Comparison of ENCODE assay signal across 10 cellular contexts in the genomic region with DNA sequence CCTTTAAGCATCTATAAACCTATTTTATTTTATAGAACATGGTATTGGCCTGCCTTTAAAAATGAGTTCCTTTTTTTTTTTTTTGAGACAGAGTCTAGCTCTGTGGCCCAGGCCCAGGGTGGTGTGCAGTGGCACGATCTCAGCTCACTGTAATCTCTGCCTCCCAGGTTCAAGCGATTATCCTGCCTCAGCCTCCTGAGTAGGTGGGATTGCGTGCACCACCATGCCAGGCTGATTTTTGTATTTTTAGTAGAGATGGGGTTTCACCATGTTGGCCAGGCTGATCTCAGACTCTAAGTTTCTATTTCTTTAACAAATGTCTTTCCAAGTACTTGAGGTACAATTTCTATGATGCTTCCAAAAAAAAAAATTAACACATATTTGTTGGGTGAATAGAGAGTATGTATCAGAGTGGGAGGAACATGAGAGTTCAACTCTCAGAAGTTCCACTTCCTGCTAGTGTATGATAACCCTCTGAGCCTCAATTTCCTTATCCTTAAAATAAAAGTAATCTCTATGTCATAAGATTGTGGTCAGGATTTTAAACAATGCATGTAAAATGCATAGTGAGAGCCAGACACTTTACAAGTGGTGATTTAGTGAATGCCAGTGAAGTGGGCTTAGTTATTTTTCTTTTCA.
DNase-seq lines count a peak whose midpoint lies in the region; ATAC-seq and TF ChIP-seq lines count a peak whose summit lies in the region.
"Had no signal": no experiment of that assay in that cellular context is flagged by ENCODE, and none has a peak within 500 bp of the region (broad histone marks: within the 10 kb centered on the region; RNA-seq: fewer than 3 reads in every experiment).

No MANE protein-coding gene starts in this region.

- no peak for TF ChIP-seq CTCF in CD8-positive, alpha-beta T cell (IDR thresholded peaks at IDR 0.05)
- TF ChIP-seq CTCF in right atrium auricular region (IDR thresholded peaks at IDR 0.05) (no peak), WTC11 (IDR thresholded peaks at IDR 0.05) (no peak)

- H3K27ac Mint-ChIP-seq in CD8-positive, alpha-beta T cell, result peak overlapping the region; percentile 91
- H3K27ac Mint-ChIP-seq in activated T-helper 17 cell treated with anti-CD3 and anti-CD28 coated beads, Interleukin-2, amount 50 U/mL, for 72 hours, result peak overlapping the region; percentile 95
- H3K27ac Mint-ChIP-seq in WTC11, result no peak overlapping the region

- peaks cover 54% of the 10 kb centered on the region for H3K4me1 ChIP-seq in CD8-positive, alpha-beta T cell (ENCODE audit: insufficient read depth, low read length)
- no peaks in the 10 kb centered on the region for H3K4me1 ChIP-seq in right atrium auricular region

- POLR2A ChIA-PET in CD8-positive, alpha-beta T cell (lab: Charles Lee), result no interaction called here
- POLR2A ChIA-PET in WTC11 (lab: Charles Lee), result no interaction called here

- peak; percentile 54 for ATAC-seq in CD8-positive, alpha-beta T cell
- ATAC-seq in activated T-helper 17 cell treated with anti-CD3 and anti-CD28 coated beads, Interleukin-2, amount 50 U/mL, for 72 hours (replicated peaks), result peak; percentile 94
- no peak for ATAC-seq in HG03039 (IDR thresholded peaks at IDR 0.05; ENCODE audit: unreplicated experiment)
- no peak for ATAC-seq in WTC11

- no peaks in the 10 kb centered on the region for H3K27me3 ChIP-seq in CD8-positive, alpha-beta T cell (ENCODE audit: insufficient read depth, low read length)
- H3K27me3 ChIP-seq in right atrium auricular region, result no peaks in the 10 kb centered on the region

- peaks cover 10% of the 10 kb centered on the region for H3K36me3 Mint-ChIP-seq in CD8-positive, alpha-beta T cell
- H3K36me3 Mint-ChIP-seq in activated T-helper 17 cell treated with anti-CD3 and anti-CD28 coated beads, Interleukin-2, amount 50 U/mL, for 72 hours (ENCODE audit: low read depth), result peaks cover 15% of the 10 kb centered on the region
- H3K36me3 Mint-ChIP-seq in WTC11, result no peaks in the 10 kb centered on the region

- H3K27me3 Mint-ChIP-seq in CD8-positive, alpha-beta T cell (ENCODE audit: low read depth), result no peaks in the 10 kb centered on the region
- H3K27me3 Mint-ChIP-seq in activated T-helper 17 cell treated with anti-CD3 and anti-CD28 coated beads, Interleukin-2, amount 50 U/mL, for 72 hours, result no peaks in the 10 kb centered on the region
- no peaks in the 10 kb centered on the region for H3K27me3 Mint-ChIP-seq in WTC11 (ENCODE audit: low read depth)

- H3K27ac ChIP-seq in CD8-positive, alpha-beta T cell (ENCODE audit: low read depth, low read length), result no peak overlapping the region
- no peak overlapping the region for H3K27ac ChIP-seq in right atrium auricular region

- no peaks in the 10 kb centered on the region for H3K36me3 ChIP-seq in CD8-positive, alpha-beta T cell (ENCODE audit: insufficient read depth, low read length)
- no peaks in the 10 kb centered on the region for H3K36me3 ChIP-seq in right atrium auricular region

- peaks cover 66% of the 10 kb centered on the region for H3K4me1 Mint-ChIP-seq in CD8-positive, alpha-beta T cell (ENCODE audit: low read depth)
- H3K4me1 Mint-ChIP-seq in activated T-helper 17 cell treated with anti-CD3 and anti-CD28 coated beads, Interleukin-2, amount 50 U/mL, for 72 hours, result peaks cover 20% of the 10 kb centered on the region
- no peaks in the 10 kb centered on the region for H3K4me1 Mint-ChIP-seq in WTC11

- CTCF ChIA-PET in CD8-positive, alpha-beta T cell (lab: Charles Lee), result interaction anchor here (1.5 kb wide), 1 partner anchor 157 kb away, joined by 3 read pairs; no protein-coding TSS in a partner anchor
- CTCF ChIA-PET in WTC11 (lab: Charles Lee), result no interaction called here

- peak overlapping the region; percentile 39 for H3K4me3 Mint-ChIP-seq in CD8-positive, alpha-beta T cell
- peak overlapping the region; percentile 57 for H3K4me3 Mint-ChIP-seq in activated T-helper 17 cell treated with anti-CD3 and anti-CD28 coated beads, Interleukin-2, amount 50 U/mL, for 72 hours
- H3K4me3 Mint-ChIP-seq in WTC11, result no peak overlapping the region

- DNase-seq in CD8-positive, alpha-beta T cell, result no peak
- DNase-seq in NCI-H226, result peak; percentile 78
- DNase-seq in pulmonary artery endothelial cell (ENCODE audit: low read depth, low spot score), result peak; percentile 59
- no peak for DNase-seq in SKM-1 treated with dmso at 0.1 percent for 144 hours (lab: John Stamatoyannopoulos, UW; ENCODE audit: unreplicated experiment)
- no peak for DNase-seq in right atrium auricular region (ENCODE audit: low spot score)
- no peak for DNase-seq in WTC11 (ENCODE audit: low spot score)
- DNase-seq: central memory CD4-positive, alpha-beta T cell; NCI-H2029 treated with DMSO at 0.1 percent for 48 hours had no signal

- no peaks in the 10 kb centered on the region for H3K9me3 ChIP-seq in CD8-positive, alpha-beta T cell (ENCODE audit: low read length)
- peaks cover 0 to 4% of the 10 kb centered on the region in 2 donors for H3K9me3 ChIP-seq in right atrium auricular region

- no peak overlapping the region for H3K4me3 ChIP-seq in CD8-positive, alpha-beta T cell (ENCODE audit: low read depth, low read length)
- no peak overlapping the region for H3K4me3 ChIP-seq in right atrium auricular region

- no peaks in the 10 kb centered on the region for H3K9me3 Mint-ChIP-seq in CD8-positive, alpha-beta T cell
- H3K9me3 Mint-ChIP-seq in activated T-helper 17 cell treated with anti-CD3 and anti-CD28 coated beads, Interleukin-2, amount 50 U/mL, for 72 hours, result peaks cover 4% of the 10 kb centered on the region
- peaks cover 5% of the 10 kb centered on the region for H3K9me3 Mint-ChIP-seq in WTC11

- intact Hi-C loops in CD8-positive, alpha-beta T cell (cut with DNase I, micrococcal nuclease), result loop anchor here in 1 of 2 experiments (2.0 to 5.0 kb wide), 2 partner anchors 15 to 32 kb away; no protein-coding TSS in a partner anchor

TF ChIP-seq in WTC11, 78 proteins besides CTCF, POLR2A, EP300 and RAD21:
- no peak for TF ChIP-seq ZNF416 (CRISPR knock-in tag; IDR thresholded peaks at IDR 0.05)
- TF ChIP-seq GABPB1 (CRISPR knock-in tag; IDR thresholded peaks at IDR 0.05), result no peak
- no peak for TF ChIP-seq ZNF671 (CRISPR knock-in tag; IDR thresholded peaks at IDR 0.05)
- TF ChIP-seq, protein P1, sequence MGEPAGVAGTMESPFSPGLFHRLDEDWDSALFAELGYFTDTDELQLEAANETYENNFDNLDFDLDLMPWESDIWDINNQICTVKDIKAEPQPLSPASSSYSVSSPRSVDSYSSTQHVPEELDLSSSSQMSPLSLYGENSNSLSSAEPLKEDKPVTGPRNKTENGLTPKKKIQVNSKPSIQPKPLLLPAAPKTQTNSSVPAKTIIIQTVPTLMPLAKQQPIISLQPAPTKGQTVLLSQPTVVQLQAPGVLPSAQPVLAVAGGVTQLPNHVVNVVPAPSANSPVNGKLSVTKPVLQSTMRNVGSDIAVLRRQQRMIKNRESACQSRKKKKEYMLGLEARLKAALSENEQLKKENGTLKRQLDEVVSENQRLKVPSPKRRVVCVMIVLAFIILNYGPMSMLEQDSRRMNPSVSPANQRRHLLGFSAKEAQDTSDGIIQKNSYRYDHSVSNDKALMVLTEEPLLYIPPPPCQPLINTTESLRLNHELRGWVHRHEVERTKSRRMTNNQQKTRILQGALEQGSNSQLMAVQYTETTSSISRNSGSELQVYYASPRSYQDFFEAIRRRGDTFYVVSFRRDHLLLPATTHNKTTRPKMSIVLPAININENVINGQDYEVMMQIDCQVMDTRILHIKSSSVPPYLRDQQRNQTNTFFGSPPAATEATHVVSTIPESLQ (CRISPR knock-in tag; IDR thresholded peaks at IDR 0.05), result no peak
- TF ChIP-seq ELF4 (CRISPR knock-in tag; IDR thresholded peaks at IDR 0.05; ENCODE audit: low read depth), result no peak
- TF ChIP-seq, protein P2, sequence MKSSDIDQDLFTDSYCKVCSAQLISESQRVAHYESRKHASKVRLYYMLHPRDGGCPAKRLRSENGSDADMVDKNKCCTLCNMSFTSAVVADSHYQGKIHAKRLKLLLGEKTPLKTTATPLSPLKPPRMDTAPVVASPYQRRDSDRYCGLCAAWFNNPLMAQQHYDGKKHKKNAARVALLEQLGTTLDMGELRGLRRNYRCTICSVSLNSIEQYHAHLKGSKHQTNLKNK (CRISPR knock-in tag; IDR thresholded peaks at IDR 0.05), result no peak
TF ChIP-seq in WTC11: peak in this region for 0.

Comparison
In these comparisons a context has a peak if more than half of its experiments do, and no peak if none do; other contexts are left out.
1. ATAC-seq: peak in CD8-positive, alpha-beta T cell (single experiment) and activated T-helper 17 cell treated with anti-CD3 and anti-CD28 coated beads, Interleukin-2, amount 50 U/mL, for 72 hours (single experiment); none in HG03039 (single experiment) and WTC11 (single experiment).
2. DNase-seq: peak in NCI-H226 (single experiment) and pulmonary artery endothelial cell (single experiment); none in CD8-positive, alpha-beta T cell (0 of 7), SKM-1 treated with dmso at 0.1 percent for 144 hours (single experiment), right atrium auricular region (single experiment) and WTC11 (single experiment).